In genomic region chr4:139554726-139555072, GRCh38 we compare ENCODE assay signal across 8 cellular contexts. TPM values are rescaled to one million over a fixed set of nuclear protein-coding genes. Genes with fewer than 3 reads are reported as not detected.
A peak's percentile ranks its signal among the peaks of the same experiment; 100 is the strongest.
DNase-seq lines count a peak whose midpoint lies in the region; ATAC-seq and TF ChIP-seq lines count a peak whose summit lies in the region.

No MANE protein-coding gene starts in this region.

- intact Hi-C loops in CD8-positive, alpha-beta T cell (cut with DNase I, micrococcal nuclease), result loop anchor here (1.0 to 10.0 kb wide), 8 partner anchors 101 to 970 kb away; partner anchors contain the start of genes ELMOD2 (in 2 of the 2), NAA15 (in 2 of the 2), NDUFC1 (in 2 of the 2) and ELF2 (in 1 of the 2)
- intact Hi-C loops in OCI-LY7 (cut with micrococcal nuclease; ENCODE audit: unreplicated experiment), result loop anchor here (5.0 to 10.0 kb wide), 7 partner anchors 257 to 1253 kb away; partner anchors contain the start of genes MAML3, NOCT and TBC1D9

- H2AFZ ChIP-seq in OCI-LY7 (ENCODE audit: low read length), result peak overlapping the region; percentile 29; the same call in 1 of the 2 replicates

- H3K4me3 ChIP-seq in CD8-positive, alpha-beta T cell (ENCODE audit: low read depth, low read length), result peak overlapping the region; percentile 79
- H3K4me3 ChIP-seq in OCI-LY7 (ENCODE audit: low read depth, low read length, poor library complexity, severe bottlenecking) (peak overlapping the region; percentile 81), endocrine pancreas (ENCODE audit: control insufficient read depth, insufficient read depth, low read length) (peak overlapping the region; percentile 95)

- H3K9me2 ChIP-seq in OCI-LY7 (ENCODE audit: insufficient read depth, low read length), result no peaks in the 10 kb centered on the region

- no peaks in the 10 kb centered on the region for H3K9me3 Mint-ChIP-seq in CD8-positive, alpha-beta T cell
- no peaks in the 10 kb centered on the region for H3K9me3 Mint-ChIP-seq in osteocyte (ENCODE audit: unreplicated experiment)

- TF ChIP-seq CTCF in CD8-positive, alpha-beta T cell (IDR thresholded peaks at IDR 0.05), result no peak
- TF ChIP-seq CTCF in OCI-LY7 (conservative IDR thresholded peaks at IDR 0.05; ENCODE audit: low read length), result no peak
- TF ChIP-seq CTCF in osteocyte (IDR thresholded peaks at IDR 0.05), result no peak
- TF ChIP-seq CTCF in GM10248 (IDR thresholded peaks at IDR 0.05; ENCODE audit: control extremely low read depth, extremely low read depth, low read depth, missing control alignments), result no peak

- peaks cover 9% of the 10 kb centered on the region for H3K4me1 ChIP-seq in CD8-positive, alpha-beta T cell (ENCODE audit: insufficient read depth, low read length)
- H3K4me1 ChIP-seq in OCI-LY7 (ENCODE audit: insufficient read depth, low read length, poor library complexity, severe bottlenecking), result peaks cover 68% of the 10 kb centered on the region
- peaks cover 19% of the 10 kb centered on the region for H3K4me1 ChIP-seq in endocrine pancreas (ENCODE audit: control insufficient read depth, insufficient read depth, low read length)

- CTCF ChIA-PET in CD8-positive, alpha-beta T cell (lab: Charles Lee), result interaction anchor here (1.1 to 1.7 kb wide), 2 partner anchors 14 to 23 kb away, joined by 3 to 6 read pairs; no protein-coding TSS in a partner anchor
- CTCF ChIA-PET in OCI-LY7 (lab: Charles Lee; ENCODE audit: unreplicated experiment) (no interaction called here), GM10248 (lab: Yijun Ruan, JAX) (interaction anchor here (0.8 to 2.4 kb wide), 2 partner anchors 23 to 62 kb away, joined by 3 to 17 read pairs; no protein-coding TSS in a partner anchor)

- POLR2A ChIA-PET in CD8-positive, alpha-beta T cell (lab: Charles Lee), result interaction anchor here (0.5 to 2.8 kb wide), 3 partner anchors 30 to 101 kb away, joined by 3 to 25 read pairs (median 5); partner anchors contain the start of gene RAB33B
- POLR2A ChIA-PET in OCI-LY7 (lab: Charles Lee), result interaction anchor here (0.7 to 2.4 kb wide), 4 partner anchors 11 to 322 kb away, joined by 3 to 11 read pairs (median 4); no protein-coding TSS in a partner anchor
- POLR2A ChIA-PET in GM10248 (lab: Yijun Ruan, JAX), result no interaction called here

- H3K4me1 Mint-ChIP-seq in CD8-positive, alpha-beta T cell (ENCODE audit: low read depth), result peaks cover 28% of the 10 kb centered on the region
- peaks cover 52% of the 10 kb centered on the region for H3K4me1 Mint-ChIP-seq in osteocyte (ENCODE audit: unreplicated experiment)

- no peak overlapping the region for H3K9ac ChIP-seq in endocrine pancreas (ENCODE audit: control insufficient read depth, insufficient read depth, low read length)

- H3K4me2 ChIP-seq in OCI-LY7 (ENCODE audit: low read length), result peak overlapping the region; percentile 86

- H3K27ac ChIP-seq in CD8-positive, alpha-beta T cell (ENCODE audit: low read depth, low read length), result no peak overlapping the region
- H3K27ac ChIP-seq in OCI-LY7 (ENCODE audit: low read depth, low read length, poor library complexity, severe bottlenecking), result peak overlapping the region; percentile 87

- H3K36me3 Mint-ChIP-seq in CD8-positive, alpha-beta T cell, result peaks cover 8% of the 10 kb centered on the region
- no peaks in the 10 kb centered on the region for H3K36me3 Mint-ChIP-seq in osteocyte (ENCODE audit: unreplicated experiment)

- BruUV-seq in OCI-LY7 (replicated peaks; lab: Mats Ljungman, UMichigan), result no TSS peak

- DNase-seq in CD8-positive, alpha-beta T cell, result no peak
- DNase-seq in OCI-LY7 (ENCODE audit: low spot score) (no peak), osteocyte (ENCODE audit: extremely low spot score, unreplicated experiment) (no peak), LoVo (ENCODE audit: low spot score) (no peak), GM10248 (ENCODE audit: extremely low spot score) (no peak), NK-92 (lab: John Stamatoyannopoulos, UW; ENCODE audit: unreplicated experiment) (no peak), cerebellar nuclear complex (lab: John Stamatoyannopoulos, UW) (no peak)

- no peaks in the 10 kb centered on the region for H3K36me3 ChIP-seq in CD8-positive, alpha-beta T cell (ENCODE audit: insufficient read depth, low read length)
- H3K36me3 ChIP-seq in OCI-LY7 (ENCODE audit: insufficient read depth, low read length), result peaks cover 15% of the 10 kb centered on the region
- H3K36me3 ChIP-seq in endocrine pancreas (ENCODE audit: control insufficient read depth, insufficient read depth, low read length), result no peaks in the 10 kb centered on the region

- H3K27me3 Mint-ChIP-seq in CD8-positive, alpha-beta T cell (ENCODE audit: low read depth), result peaks cover 9% of the 10 kb centered on the region
- H3K27me3 Mint-ChIP-seq in osteocyte (ENCODE audit: unreplicated experiment), result peaks cover 9% of the 10 kb centered on the region

- peak overlapping the region; percentile 95 for H3K27ac Mint-ChIP-seq in CD8-positive, alpha-beta T cell
- H3K27ac Mint-ChIP-seq in osteocyte (ENCODE audit: unreplicated experiment), result peak overlapping the region; percentile 92

- no peaks in the 10 kb centered on the region for H3K9me3 ChIP-seq in CD8-positive, alpha-beta T cell (ENCODE audit: low read length)
- H3K9me3 ChIP-seq in OCI-LY7 (ENCODE audit: low read length) (no peaks in the 10 kb centered on the region), endocrine pancreas (ENCODE audit: control insufficient read depth, low read length) (no peaks in the 10 kb centered on the region)

- peaks cover 55% of the 10 kb centered on the region for H3K79me2 ChIP-seq in OCI-LY7 (ENCODE audit: insufficient read depth, low read depth, low read length)

- no peaks in the 10 kb centered on the region for H3K27me3 ChIP-seq in CD8-positive, alpha-beta T cell (ENCODE audit: insufficient read depth, low read length)
- no peaks in the 10 kb centered on the region for H3K27me3 ChIP-seq in endocrine pancreas (ENCODE audit: control insufficient read depth, insufficient read depth, low read length)

- peaks cover 42% of the 10 kb centered on the region for H4K20me1 ChIP-seq in OCI-LY7 (ENCODE audit: insufficient read depth, low read length)

- no peak for ATAC-seq in CD8-positive, alpha-beta T cell

- H3K4me3 Mint-ChIP-seq in CD8-positive, alpha-beta T cell, result peak overlapping the region; percentile 94
- H3K4me3 Mint-ChIP-seq in osteocyte (ENCODE audit: unreplicated experiment), result peak overlapping the region; percentile 92

RNA-seq across cellular contexts. Expression of gene SETD7, which starts 1.3 kb away (rescaled TPM):
- 10 to 100 TPM in 1 of 2 experiments, 1 to 10 TPM in 1; 9.5 to 10.3 TPM for total RNA-seq in CD8-positive, alpha-beta T cell
- total RNA-seq in OCI-LY7 (2014; rRNA removed; shearing (Covaris generic)), result 17.6 and 21.0 TPM in 2 replicates
- total RNA-seq in OCI-LY7 (2022) (35.6 and 37.3 TPM in 2 replicates), osteocyte (44.2 and 47.7 TPM in 2 replicates)
